24 cellular contexts compared by ENCODE assay signal in the genomic region with DNA sequence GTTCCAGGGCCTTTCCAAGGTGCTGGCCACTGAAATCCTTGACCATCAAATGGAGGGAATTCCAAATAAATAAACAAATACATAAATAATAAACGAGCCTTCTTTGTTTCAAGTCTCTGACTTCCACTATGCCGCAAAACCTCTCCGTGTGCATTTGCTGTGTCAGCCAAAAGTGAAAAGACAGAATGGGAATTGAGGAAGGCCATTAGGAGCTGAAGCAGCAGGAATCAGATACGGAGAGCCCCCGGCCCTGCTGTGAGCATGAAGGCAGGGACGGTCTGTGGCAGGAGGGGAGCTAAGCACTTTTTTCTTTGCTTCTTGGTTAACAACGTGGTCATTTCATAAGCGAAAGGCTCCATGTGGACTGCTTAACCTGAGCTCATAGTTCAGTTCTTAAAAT. TPM values are rescaled to one million over a fixed set of nuclear protein-coding genes. Genes with fewer than 3 reads are reported as not detected.
"Had no signal": no experiment of that assay in that cellular context is flagged by ENCODE, and none has a peak within 500 bp of the region (broad histone marks: within the 10 kb centered on the region; RNA-seq: fewer than 3 reads in every experiment).

No MANE protein-coding gene starts in this region.

- H3K36me3 ChIP-seq: left ventricle myocardium inferior, thyroid gland had no signal

- ATAC-seq: activated CD8-positive, alpha-beta T cell treated with anti-CD3 and anti-CD28 coated beads for 36 hours; activated T-helper 17 cell treated with anti-CD3 and anti-CD28 coated beads, Interleukin-2, amount 50 U/mL, for 72 hours; naive thymus-derived CD8-positive, alpha-beta T cell had no signal

- H3K4me1 ChIP-seq: left ventricle myocardium inferior, thyroid gland had no signal

- FAIRE-seq: TTC549 had no signal

- H3K27me3 ChIP-seq: thyroid gland had no signal

- H3K27ac ChIP-seq: left ventricle myocardium inferior, thyroid gland had no signal

- H3K9me3 ChIP-seq: left ventricle myocardium inferior, thyroid gland had no signal

- DNase-seq: activated CD4-positive, alpha-beta T cell treated with anti-CD3 and anti-CD28 coated beads for 48 hours; activated CD4-positive, CD25-positive, alpha-beta regulatory T cell; activated CD8-positive, alpha-beta T cell treated with anti-CD3 and anti-CD28 coated beads for 36 hours; activated naive CD4-positive, alpha-beta T cell treated with Interleukin-2 at 50 U/mL for 16 hours; activated naive CD8-positive, alpha-beta T cell treated with anti-CD3 and anti-CD28 coated beads, Interleukin-2, amount 10 ng/mL, durations not matched to agents 7 days and 5 days; activated T-cell treated with anti-CD3 and anti-CD28 coated beads, Interleukin-2, amount 50 U/mL, for 1 hour; amygdala; dermis blood vessel endothelial cell; foreskin melanocyte; hypothalamus; immature natural killer cell; kidney glomerular epithelial cell; left ventricle myocardium inferior; naive thymus-derived CD8-positive, alpha-beta T cell; nucleus accumbens; stimulated activated CD4-positive, alpha-beta T cell treated with anti-CD3 and anti-CD28 coated beads, Interleukin-1b, Interleukin-23, amount 100 ng/mL, for 48 hours; stimulated activated CD8-positive, alpha-beta memory T cell treated with anti-CD3 and anti-CD28 coated beads, Interleukin-4, amount 100 ng/mL, for 48 hours; stimulated activated naive CD4-positive, alpha-beta T cell treated with Interleukin-2 at 50 U/mL for 16 hours; thyroid gland had no signal

- H3K4me3 ChIP-seq: left ventricle myocardium inferior, thyroid gland had no signal

RNA-seq across cellular contexts. Expression of a gene that starts 26.1 kb away (rescaled TPM):
- total RNA-seq: activated CD8-positive, alpha-beta T cell treated with anti-CD3 and anti-CD28 coated beads for 36 hours; activated naive CD8-positive, alpha-beta T cell treated with anti-CD3 and anti-CD28 coated beads, Interleukin-2, amount 10 ng/mL, durations not matched to agents 7 days and 5 days; activated T-helper 17 cell treated with anti-CD3 and anti-CD28 coated beads, Interleukin-2, amount 50 U/mL, for 72 hours; cardiac septum; dermis blood vessel endothelial cell; epithelial cell of proximal tubule; left ventricle myocardium inferior; naive thymus-derived CD8-positive, alpha-beta T cell; subcutaneous adipose tissue had no signal
- polyA plus RNA-seq: immature natural killer cell; naive thymus-derived CD8-positive, alpha-beta T cell had no signal
